Comparison of ENCODE assay signal across 18 cellular contexts in the genomic region with DNA sequence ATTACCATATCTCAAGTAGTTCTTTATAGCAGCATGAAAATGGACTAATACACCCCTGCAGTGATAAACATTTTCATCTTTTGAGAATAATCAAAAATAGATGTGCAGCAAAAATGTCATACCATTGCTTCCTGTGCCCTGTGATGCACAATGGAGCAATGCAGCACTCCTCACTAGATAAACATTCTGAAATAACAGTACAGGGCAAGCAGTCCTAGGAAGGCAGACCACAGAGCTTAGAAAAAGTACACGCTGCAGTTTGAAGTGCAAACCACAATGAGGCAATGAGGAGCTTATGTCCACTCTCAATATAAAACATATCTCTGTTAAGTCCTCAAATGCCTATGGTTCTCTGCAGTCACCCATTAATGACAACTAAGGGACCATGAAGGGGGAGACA.
DNase-seq lines count a peak whose midpoint lies in the region; ATAC-seq and TF ChIP-seq lines count a peak whose summit lies in the region.
"Had no signal": no experiment of that assay in that cellular context is flagged by ENCODE, and none has a peak within 500 bp of the region (broad histone marks: within the 10 kb centered on the region; RNA-seq: fewer than 3 reads in every experiment).

No MANE protein-coding gene starts in this region.

- H3K4me3 ChIP-seq in choroid plexus epithelial cell (ENCODE audit: low read depth, low read length) (no peak overlapping the region), mesenchymal stem cell (ENCODE audit: insufficient read depth in 1 of 2, low read depth in 1 of 2, low read length in 2 of 2) (no peak overlapping the region)
- H3K4me3 ChIP-seq: BLaER1, pancreas had no signal

- WGBS in mesenchymal stem cell = 9% methylated on average over 1 of the region's 1 CpG

- H2AK5ac ChIP-seq in mesenchymal stem cell (ENCODE audit: low read length, severe bottlenecking) = no peak overlapping the region

- H3K36me3 ChIP-seq in mesenchymal stem cell (ENCODE audit: control insufficient read depth in 1 of 2, insufficient read depth in 2 of 2, low read depth in 1 of 2, low read length in 2 of 2) = peaks cover 0 to 5% of the 10 kb centered on the region in 2 experiments
- H3K36me3 ChIP-seq: BLaER1, pancreas had no signal

- peak; percentile 55 for TF ChIP-seq CTCF in choroid plexus epithelial cell (conservative IDR thresholded peaks at IDR 0.05; ENCODE audit: low read depth, low read length)

- H3K14ac ChIP-seq in mesenchymal stem cell (ENCODE audit: low read length in 2 of 2) = no peak overlapping the region

- no peak overlapping the region for H3K4ac ChIP-seq in mesenchymal stem cell (ENCODE audit: low read depth in 1 of 2, low read length in 2 of 2)

- H3K9me3 ChIP-seq in mesenchymal stem cell (ENCODE audit: control insufficient read depth, low read length) = peaks cover 2% of the 10 kb centered on the region
- H3K9me3 ChIP-seq: pancreas had no signal

- DNase-seq in AG08395 (ENCODE audit: low spot score) = peak; percentile 32
- peak; percentile 93 for DNase-seq in LHCN-M2 (ENCODE audit: low read depth)
- peak; percentile 97 for DNase-seq in choroid plexus epithelial cell (ENCODE audit: low read depth)
- DNase-seq in mesenchymal stem cell = peak; percentile 84
- DNase-seq in OCI-M2 (lab: John Stamatoyannopoulos, UW; ENCODE audit: unreplicated experiment) = no peak
- DNase-seq in stimulated activated CD4-positive, alpha-beta T cell treated with anti-CD3 and anti-CD28 coated beads, Interleukin-15, amount 100 ng/mL, for 24 hours = no peak
- no peak for DNase-seq in activated CD4-positive, alpha-beta T cell treated with anti-CD3 and anti-CD28 coated beads for 48 hours
- DNase-seq: activated naive CD8-positive, alpha-beta T cell treated with anti-CD3 and anti-CD28 coated beads, Interleukin-2, amount 50 U/mL, for 24 hours; effector memory CD4-positive, alpha-beta T cell; hippocampal formation; NCI-H1436 treated with DMSO at 0.1 percent for 48 hours; NCI-H526 treated with DMSO at 0.1 percent for 48 hours; pancreas; SIG-M5; stimulated activated CD4-positive, alpha-beta T cell treated with anti-CD3 and anti-CD28 coated beads, Interleukin-4, amount 100 ng/mL, for 1 hour; stimulated activated naive CD4-positive, alpha-beta T cell had no signal

- H3K27ac ChIP-seq in mesenchymal stem cell (ENCODE audit: low read length, poor library complexity, severe bottlenecking) = peak overlapping the region; percentile 78
- H3K27ac ChIP-seq: BLaER1, pancreas had no signal

- H4K91ac ChIP-seq in mesenchymal stem cell (ENCODE audit: low read length) = no peak overlapping the region

- H3K18ac ChIP-seq in mesenchymal stem cell (ENCODE audit: low read depth in 1 of 2, low read length in 2 of 2) = no peak overlapping the region

- H3K4me2 ChIP-seq in mesenchymal stem cell (ENCODE audit: low read length, poor library complexity, severe bottlenecking) = no peak overlapping the region
- H3K4me2 ChIP-seq: BLaER1 had no signal

- ATAC-seq in HG02970 (IDR thresholded peaks at IDR 0.05; ENCODE audit: low FRiP score, unreplicated experiment) = no peak
- ATAC-seq: activated naive CD8-positive, alpha-beta T cell treated with anti-CD3 and anti-CD28 coated beads, Interleukin-2, amount 50 U/mL, for 24 hours; pancreas had no signal

- no peak overlapping the region for H2BK12ac ChIP-seq in mesenchymal stem cell (ENCODE audit: low read length in 2 of 2)

- H2BK15ac ChIP-seq in mesenchymal stem cell (ENCODE audit: low read depth, poor library complexity, severe bottlenecking) = no peak overlapping the region

- no peak overlapping the region for H2BK5ac ChIP-seq in mesenchymal stem cell (ENCODE audit: low read depth, low read length, poor library complexity, severe bottlenecking)

- no peak overlapping the region for H3K23ac ChIP-seq in mesenchymal stem cell (ENCODE audit: low read length in 2 of 2)

- no peak overlapping the region for H2AFZ ChIP-seq in mesenchymal stem cell (ENCODE audit: low read depth, low read length)

- H3K9ac ChIP-seq in mesenchymal stem cell (ENCODE audit: low read length) = no peak overlapping the region
- H3K9ac ChIP-seq: BLaER1 had no signal

- no peak overlapping the region for H2BK120ac ChIP-seq in mesenchymal stem cell (ENCODE audit: low read depth, low read length)

- H3K27me3 ChIP-seq in mesenchymal stem cell (ENCODE audit: control insufficient read depth in 1 of 2, insufficient read depth in 1 of 2, low read length in 2 of 2) = peaks cover 0 to 6% of the 10 kb centered on the region in 2 experiments
- H3K27me3 ChIP-seq: BLaER1, pancreas had no signal

- peaks cover 3% of the 10 kb centered on the region for H3K79me1 ChIP-seq in mesenchymal stem cell (replicated peaks; ENCODE audit: low read length, poor library complexity, severe bottlenecking)

- no peak overlapping the region for H4K8ac ChIP-seq in mesenchymal stem cell (ENCODE audit: low read length)

- H3K4me1 ChIP-seq in mesenchymal stem cell (ENCODE audit: control insufficient read depth, insufficient read depth, low read depth, low read length) = peaks cover 6% of the 10 kb centered on the region
- H3K4me1 ChIP-seq: BLaER1, pancreas had no signal

Comparison
In these comparisons a context has a peak if more than half of its experiments do, and no peak if none do; other contexts are left out.
1. DNase-seq: peak in AG08395 (single experiment), LHCN-M2 (single experiment), choroid plexus epithelial cell (single experiment) and mesenchymal stem cell (single experiment); none in OCI-M2 (single experiment), stimulated activated CD4-positive, alpha-beta T cell treated with anti-CD3 and anti-CD28 coated beads, Interleukin-15, amount 100 ng/mL, for 24 hours (single experiment) and activated CD4-positive, alpha-beta T cell treated with anti-CD3 and anti-CD28 coated beads for 48 hours (single experiment).